In the genomic region with DNA sequence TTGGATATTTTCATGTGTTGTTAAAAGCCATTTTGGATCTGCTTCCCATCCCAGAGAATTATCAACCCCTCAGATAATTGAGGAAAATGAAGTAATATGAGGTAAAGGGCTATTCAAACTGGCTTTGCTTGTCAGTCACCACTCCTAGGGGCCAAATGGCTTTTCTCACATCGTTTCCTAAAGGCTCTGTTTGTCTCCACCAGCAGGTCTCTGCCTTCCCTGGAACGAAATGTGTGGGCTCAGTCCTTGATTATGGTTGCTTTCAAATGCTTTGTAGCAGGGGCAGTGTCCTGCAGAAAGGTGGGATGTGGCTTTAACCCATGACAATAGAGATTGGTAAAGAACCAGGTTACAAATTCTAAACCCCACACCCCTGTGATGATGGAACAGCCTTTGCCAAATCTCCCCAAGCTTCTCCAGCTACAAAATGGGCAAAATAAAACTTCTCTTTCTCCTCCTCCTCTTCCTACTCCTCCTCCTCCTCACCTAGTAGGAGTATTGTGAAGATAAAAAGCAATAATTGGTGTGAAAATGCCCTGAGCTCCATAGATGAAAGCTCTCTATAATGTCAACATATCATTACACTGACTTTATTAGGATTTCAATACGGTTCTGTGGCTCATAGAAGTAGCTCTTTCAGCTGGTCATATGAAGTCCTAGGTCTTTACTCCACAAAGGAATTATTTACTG, we compare ENCODE assay signal across 21 cellular contexts.
"Had no signal": no experiment of that assay in that cellular context is flagged by ENCODE, and none has a peak within 500 bp of the region (broad histone marks: within the 10 kb centered on the region; RNA-seq: fewer than 3 reads in every experiment).

No MANE protein-coding gene starts in this region.

- H3K4me1 ChIP-seq: left ventricle myocardium inferior, vagina had no signal

- H3K27ac Mint-ChIP-seq: activated CD4-positive, alpha-beta T cell treated with anti-CD3 and anti-CD28 coated beads, Interleukin-2, amount 10 ng/mL, durations not matched to agents 24 days and 14 days; activated CD8-positive, alpha-beta T cell treated with anti-CD3 and anti-CD28 coated beads for 36 hours; activated naive CD8-positive, alpha-beta T cell treated with anti-CD3 and anti-CD28 coated beads, Interleukin-2, amount 10 ng/mL, durations not matched to agents 7 days and 5 days; activated T-helper 2 cell treated with anti-CD3 and anti-CD28 coated beads, Interferon-gamma antibody, Interleukin-2, Interleukin-4, amounts not matched to agents 10 μg/mL and 5 μg/mL and 100 μg/mL, durations not matched to agents 14 hours and 24 hours and 36 hours; progenitor cell of endocrine pancreas had no signal

- H3K36me3 Mint-ChIP-seq: activated naive CD8-positive, alpha-beta T cell treated with anti-CD3 and anti-CD28 coated beads, Interleukin-2, amount 10 ng/mL, durations not matched to agents 7 days and 5 days had no signal

- H3K4me3 ChIP-seq: body of pancreas, left ventricle myocardium inferior, transverse colon, vagina had no signal

- H3K9me3 Mint-ChIP-seq: activated CD4-positive, alpha-beta T cell treated with anti-CD3 and anti-CD28 coated beads, Interleukin-2, amount 10 ng/mL, durations not matched to agents 24 days and 14 days; activated CD8-positive, alpha-beta T cell treated with anti-CD3 and anti-CD28 coated beads for 36 hours; activated naive CD8-positive, alpha-beta T cell treated with anti-CD3 and anti-CD28 coated beads, Interleukin-2, amount 10 ng/mL, durations not matched to agents 7 days and 5 days; activated T-helper 2 cell treated with anti-CD3 and anti-CD28 coated beads, Interferon-gamma antibody, Interleukin-2, Interleukin-4, amounts not matched to agents 10 μg/mL and 5 μg/mL and 100 μg/mL, durations not matched to agents 14 hours and 24 hours and 36 hours had no signal

- H3K4me1 Mint-ChIP-seq: activated CD4-positive, alpha-beta T cell treated with anti-CD3 and anti-CD28 coated beads, Interleukin-2, amount 10 ng/mL, durations not matched to agents 24 days and 14 days; activated naive CD8-positive, alpha-beta T cell treated with anti-CD3 and anti-CD28 coated beads, Interleukin-2, amount 10 ng/mL, durations not matched to agents 7 days and 5 days had no signal

- H3K9me3 ChIP-seq: body of pancreas, left ventricle myocardium inferior, transverse colon, vagina had no signal

- H3K27me3 ChIP-seq: body of pancreas, transverse colon, vagina had no signal

- DNase-seq: activated CD4-positive, alpha-beta T cell treated with anti-CD3 and anti-CD28 coated beads, Interleukin-2, amount 10 ng/mL, durations not matched to agents 24 days and 14 days; activated CD4-positive, CD25-positive, alpha-beta regulatory T cell; activated CD8-positive, alpha-beta T cell treated with anti-CD3 and anti-CD28 coated beads for 36 hours; activated naive CD4-positive, alpha-beta T cell treated with Interleukin-2 at 50 U/mL for 16 hours; activated naive CD8-positive, alpha-beta T cell treated with anti-CD3 and anti-CD28 coated beads, Interleukin-2, amount 10 ng/mL, durations not matched to agents 7 days and 5 days; activated T-cell treated with anti-CD3 and anti-CD28 coated beads, Interleukin-2, amount 50 U/mL, for 1 hour; amygdala; body of pancreas; caudate nucleus; head of caudate nucleus; kidney; left ventricle myocardium inferior; mammary epithelial cell; stimulated activated CD8-positive, alpha-beta memory T cell treated with anti-CD3 and anti-CD28 coated beads, Interleukin-4, amount 100 ng/mL, for 48 hours; stimulated activated naive CD4-positive, alpha-beta T cell; T1000; transverse colon had no signal

- H3K27me3 Mint-ChIP-seq: activated CD8-positive, alpha-beta T cell treated with anti-CD3 and anti-CD28 coated beads for 36 hours had no signal

- ATAC-seq: activated CD8-positive, alpha-beta T cell treated with anti-CD3 and anti-CD28 coated beads for 36 hours; body of pancreas had no signal

- H3K36me3 ChIP-seq: left ventricle myocardium inferior, transverse colon, vagina had no signal

- H3K27ac ChIP-seq: body of pancreas, left ventricle myocardium inferior, transverse colon, vagina had no signal

- H3K4me3 Mint-ChIP-seq: activated CD4-positive, alpha-beta T cell treated with anti-CD3 and anti-CD28 coated beads, Interleukin-2, amount 10 ng/mL, durations not matched to agents 24 days and 14 days; activated CD8-positive, alpha-beta T cell treated with anti-CD3 and anti-CD28 coated beads for 36 hours; activated naive CD8-positive, alpha-beta T cell treated with anti-CD3 and anti-CD28 coated beads, Interleukin-2, amount 10 ng/mL, durations not matched to agents 7 days and 5 days; neural crest cell had no signal
